ENCODE assay signal across 30 cellular contexts in the genomic region with DNA sequence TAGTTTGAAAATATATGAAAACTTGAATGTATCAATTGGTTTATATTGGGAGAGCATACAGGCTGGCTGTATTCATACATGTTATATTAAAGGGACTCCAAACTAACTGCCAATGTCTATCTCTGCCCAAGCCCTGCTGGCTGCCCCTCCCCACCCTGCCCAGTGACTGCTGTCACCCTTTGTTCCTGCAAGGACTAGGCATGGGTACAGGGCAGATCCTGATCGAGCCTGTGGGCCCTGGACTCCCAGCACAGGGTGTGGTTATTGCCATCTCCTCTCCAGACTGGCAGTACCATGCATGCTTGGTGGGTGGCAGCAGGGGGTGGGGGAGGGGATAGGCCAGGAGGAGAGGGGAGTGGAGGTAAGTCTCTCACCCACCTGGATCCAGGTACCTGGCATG.
"Had no signal": no experiment of that assay in that cellular context is flagged by ENCODE, and none has a peak within 500 bp of the region (broad histone marks: within the 10 kb centered on the region; RNA-seq: fewer than 3 reads in every experiment).

No MANE protein-coding gene starts in this region.

- H3K36me3 ChIP-seq: brain microvascular endothelial cell, WERI-Rb-1 had no signal

- ATAC-seq: K562, PC-3 had no signal

- H3K4me3 Mint-ChIP-seq: activated CD4-positive, alpha-beta T cell treated with anti-CD3 and anti-CD28 coated beads, Interleukin-2, amount 10 ng/mL, durations not matched to agents 7 days and 5 days; activated CD8-positive, alpha-beta memory T cell treated with anti-CD3 and anti-CD28 coated beads, Interleukin-2, amount 10 ng/mL, durations not matched to agents 7 days and 5 days had no signal

- H3K27me3 Mint-ChIP-seq: activated CD4-positive, alpha-beta T cell treated with anti-CD3 and anti-CD28 coated beads, Interleukin-2, amount 10 ng/mL, durations not matched to agents 7 days and 5 days; activated CD8-positive, alpha-beta memory T cell treated with anti-CD3 and anti-CD28 coated beads, Interleukin-2, amount 10 ng/mL, durations not matched to agents 7 days and 5 days had no signal

- H3K36me3 Mint-ChIP-seq: activated CD8-positive, alpha-beta memory T cell treated with anti-CD3 and anti-CD28 coated beads, Interleukin-2, amount 10 ng/mL, durations not matched to agents 7 days and 5 days had no signal

- H3K4me3 ChIP-seq: K562 had no signal

- H3K27ac ChIP-seq: brain microvascular endothelial cell, WERI-Rb-1 had no signal

- DNase-seq: activated CD4-positive, alpha-beta T cell treated with anti-CD3 and anti-CD28 coated beads, Interleukin-2, amount 10 ng/mL, durations not matched to agents 7 days and 5 days; activated CD4-positive, alpha-beta T cell treated with anti-CD3 and anti-CD28 coated beads, Interleukin-2, amount 50 U/mL, for 48 hours; activated CD4-positive, CD25-positive, alpha-beta regulatory T cell; activated CD8-positive, alpha-beta memory T cell treated with anti-CD3 and anti-CD28 coated beads for 24 hours; activated CD8-positive, alpha-beta memory T cell treated with anti-CD3 and anti-CD28 coated beads, Interleukin-2, amount 10 ng/mL, durations not matched to agents 7 days and 5 days; activated CD8-positive, alpha-beta memory T cell treated with anti-CD3 and anti-CD28 coated beads, Interleukin-2, amount 50 U/mL, for 48 hours; activated effector memory CD4-positive, alpha-beta T cell treated with Interleukin-2 at 50 U/mL for 16 hours; activated naive CD4-positive, alpha-beta T cell treated with anti-CD3 and anti-CD28 coated beads, Interleukin-2, amount 50 U/mL, for 16 hours; activated T-cell treated with anti-CD3 and anti-CD28 coated beads, Interleukin-2, amount 50 U/mL, for 48 hours; aorta; brain microvascular endothelial cell; central memory CD4-positive, alpha-beta T cell; IMR-90; NCI-H1092 treated with DMSO at 0.1 percent for 48 hours; NCI-H1417; NCI-H146; NCI-H187; NCI-H2029 treated with DMSO at 0.1 percent for 48 hours; NCI-H2107; NCI-H2171; NCI-H510A; NCI-H526; NCI-H748 treated with DMSO at 0.1 percent for 48 hours; NK-92 treated with Interleukin-12 subunit alpha and Interleukin-12 subunit beta, amount 100 ng/mL, for 24 hours; PC-3; Right ventricle myocardium superior; SW 1271; T1000; WERI-Rb-1 had no signal

- H3K4me1 Mint-ChIP-seq: activated CD8-positive, alpha-beta memory T cell treated with anti-CD3 and anti-CD28 coated beads, Interleukin-2, amount 10 ng/mL, durations not matched to agents 7 days and 5 days had no signal

- H3K27me3 ChIP-seq: brain microvascular endothelial cell had no signal

- H3K27ac Mint-ChIP-seq: activated CD4-positive, alpha-beta T cell treated with anti-CD3 and anti-CD28 coated beads, Interleukin-2, amount 10 ng/mL, durations not matched to agents 7 days and 5 days; activated CD8-positive, alpha-beta memory T cell treated with anti-CD3 and anti-CD28 coated beads, Interleukin-2, amount 10 ng/mL, durations not matched to agents 7 days and 5 days had no signal
